ENCODE assay signal across 8 cellular contexts in genomic region chr13:30112602-30113435, GRCh38.
A peak's percentile ranks its signal among the peaks of the same experiment; 100 is the strongest.
DNase-seq lines count a peak whose midpoint lies in the region; ATAC-seq and FAIRE-seq lines count a peak whose summit lies in the region.

No MANE protein-coding gene starts in this region.

- H3K36me3 Mint-ChIP-seq in activated CD8-positive, alpha-beta memory T cell treated with anti-CD3 and anti-CD28 coated beads, Interleukin-2, amount 10 ng/mL, durations not matched to agents 7 days and 5 days, result no peaks in the 10 kb centered on the region

- H3K27me3 ChIP-seq in NT2/D1 (ENCODE audit: insufficient read depth, insufficient read length), result no peaks in the 10 kb centered on the region

- H3K27ac Mint-ChIP-seq in activated CD8-positive, alpha-beta memory T cell treated with anti-CD3 and anti-CD28 coated beads, Interleukin-2, amount 10 ng/mL, durations not matched to agents 7 days and 5 days, result peak overlapping the region; percentile 28

- H3K4me3 ChIP-seq in NT2/D1 (ENCODE audit: insufficient read length, low read depth), result no peak overlapping the region

- no peak overlapping the region for H3K9ac ChIP-seq in NT2/D1 (ENCODE audit: insufficient read length, low read depth)

- peak; percentile 90 for FAIRE-seq in endometrium (lab: Jason Lieb, UNC)

- peak; percentile 41 for ATAC-seq in activated CD8-positive, alpha-beta memory T cell treated with anti-CD3 and anti-CD28 coated beads, Interleukin-2, amount 10 ng/mL, durations not matched to agents 7 days and 5 days

- H3K4me1 ChIP-seq in NT2/D1 (ENCODE audit: insufficient read depth, insufficient read length), result peaks cover 6% of the 10 kb centered on the region

- H3K27me3 Mint-ChIP-seq in activated CD8-positive, alpha-beta memory T cell treated with anti-CD3 and anti-CD28 coated beads, Interleukin-2, amount 10 ng/mL, durations not matched to agents 7 days and 5 days, result peaks cover 2% of the 10 kb centered on the region

- no peaks in the 10 kb centered on the region for H3K36me3 ChIP-seq in NT2/D1 (ENCODE audit: insufficient read depth, insufficient read length, low read length)

- H3K9me3 ChIP-seq in NT2/D1 (ENCODE audit: insufficient read depth, low read length), result 0 out of 2 replicates have a peak, but pooled peaks cover under 1% of the 10 kb centered on the region

- H3K9me3 Mint-ChIP-seq in activated CD8-positive, alpha-beta memory T cell treated with anti-CD3 and anti-CD28 coated beads, Interleukin-2, amount 10 ng/mL, durations not matched to agents 7 days and 5 days (ENCODE audit: low read depth), result no peaks in the 10 kb centered on the region

- DNase-seq in NCI-H2081 (lab: John Stamatoyannopoulos, UW) (peak; percentile 65 to 71), NCI-H2081 treated with DMSO at 0.1 percent for 48 hours (lab: John Stamatoyannopoulos, UW) (no peak), HS-5 (ENCODE audit: low read depth) (peak; percentile 35), NT2/D1 (ENCODE audit: low read depth, low spot score) (peak; percentile 66), mucosa of gallbladder (ENCODE audit: low spot score) (peak; percentile 82)
- peak; percentile 87 for DNase-seq in activated CD8-positive, alpha-beta memory T cell treated with anti-CD3 and anti-CD28 coated beads, Interleukin-2, amount 10 ng/mL, durations not matched to agents 7 days and 5 days
- peak; percentile 57 to 61 for DNase-seq in stimulated activated CD8-positive, alpha-beta memory T cell treated with anti-CD3 and anti-CD28 coated beads, Interleukin-2, amount 100 ng/mL, for 48 hours (ENCODE audit: low read depth in 2 of 2)

- CTCF ChIA-PET in activated CD8-positive, alpha-beta memory T cell treated with anti-CD3 and anti-CD28 coated beads, Interleukin-2, amount 10 ng/mL, durations not matched to agents 7 days and 5 days (lab: Charles Lee), result interaction anchor here (0.6 to 9.5 kb wide), 40 partner anchors 9 to 932 kb away, joined by 3 to 224 read pairs (median 4); partner anchors contain the start of gene UBL3

- peaks cover 22% of the 10 kb centered on the region for H3K4me1 Mint-ChIP-seq in activated CD8-positive, alpha-beta memory T cell treated with anti-CD3 and anti-CD28 coated beads, Interleukin-2, amount 10 ng/mL, durations not matched to agents 7 days and 5 days

- H3K4me3 Mint-ChIP-seq in activated CD8-positive, alpha-beta memory T cell treated with anti-CD3 and anti-CD28 coated beads, Interleukin-2, amount 10 ng/mL, durations not matched to agents 7 days and 5 days, result peak overlapping the region; percentile 49
